In the genomic region with DNA sequence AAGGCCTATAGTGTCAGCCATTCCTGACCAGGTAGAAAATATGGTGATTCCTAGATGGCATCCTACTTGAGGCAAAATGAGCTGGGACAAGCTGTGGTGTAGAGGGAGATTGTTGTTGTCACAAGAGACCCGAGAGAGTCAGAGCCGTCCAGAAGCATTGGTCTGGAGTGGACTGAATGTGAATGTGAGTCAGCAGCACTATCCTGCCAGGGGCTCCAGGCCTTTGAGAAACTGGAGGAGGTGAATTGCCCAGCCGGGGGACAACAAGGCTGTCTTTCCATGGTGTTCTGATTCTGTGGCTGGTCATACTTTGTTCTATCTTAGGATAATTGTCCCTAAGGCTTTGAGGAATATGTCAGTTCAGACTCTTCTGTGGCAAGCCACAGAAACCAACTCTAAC, we compare ENCODE assay signal across 20 cellular contexts. TPM values are rescaled to one million over a fixed set of nuclear protein-coding genes. Genes with fewer than 3 reads are reported as not detected.
DNase-seq lines count a peak whose midpoint lies in the region; ATAC-seq, FAIRE-seq and TF ChIP-seq lines count a peak whose summit lies in the region.
"Had no signal": no experiment of that assay in that cellular context is flagged by ENCODE, and none has a peak within 500 bp of the region (broad histone marks: within the 10 kb centered on the region; RNA-seq: fewer than 3 reads in every experiment).

No MANE protein-coding gene starts in this region.

- H3K27me3 Mint-ChIP-seq in astrocyte (ENCODE audit: low read depth, unreplicated experiment), result no peaks in the 10 kb centered on the region
- no peaks in the 10 kb centered on the region for H3K27me3 Mint-ChIP-seq in activated CD8-positive, alpha-beta T cell treated with anti-CD3 and anti-CD28 coated beads for 36 hours
- H3K27me3 Mint-ChIP-seq: stimulated activated naive B cell treated with anti-CD40 and anti-IgM and Interleukin-4, amounts not matched to agents 10 μg/mL and 1 μg/mL and 100 μg/mL, for 72 hours had no signal

- H3K9ac ChIP-seq in astrocyte (ENCODE audit: low read length), result peak overlapping the region; percentile 43

- 71 to 79% methylated on average over 3 of the region's 3 CpGs for WGBS in heart right ventricle, 2 donors
- WGBS in aorta, 2 donors, result 29 to 37% methylated on average over 3 of the region's 3 CpGs

- CTCF ChIA-PET in activated CD8-positive, alpha-beta T cell treated with anti-CD3 and anti-CD28 coated beads for 36 hours (lab: Charles Lee), result interaction anchor here (1.2 to 4.0 kb wide), 2 partner anchors 10 to 14 kb away, joined by 3 to 40 read pairs; no protein-coding TSS in a partner anchor

- peak overlapping the region; percentile 28 for H3K4me2 ChIP-seq in astrocyte (ENCODE audit: low read length)

- H3K79me2 ChIP-seq in astrocyte (ENCODE audit: insufficient read depth, low read length), result no peaks in the 10 kb centered on the region

- no peaks in the 10 kb centered on the region for H3K36me3 Mint-ChIP-seq in astrocyte (ENCODE audit: low read depth, unreplicated experiment)
- H3K36me3 Mint-ChIP-seq in activated CD8-positive, alpha-beta T cell treated with anti-CD3 and anti-CD28 coated beads for 36 hours (ENCODE audit: low read depth), result no peaks in the 10 kb centered on the region
- H3K36me3 Mint-ChIP-seq: CD8-positive, alpha-beta T cell; stimulated activated naive B cell treated with anti-CD40 and anti-IgM and Interleukin-4, amounts not matched to agents 10 μg/mL and 1 μg/mL and 100 μg/mL, for 72 hours had no signal

- no peak for DNase-seq in right atrium auricular region (ENCODE audit: low spot score)
- DNase-seq in heart right ventricle, result no peak
- peak; percentile 56 for DNase-seq in astrocyte (ENCODE audit: low read depth)
- peak; percentile 54 for DNase-seq in hepatic stellate cell (ENCODE audit: low spot score)
- DNase-seq in aorta, result peak in 1 of 2 donors; percentile 50
- DNase-seq in activated CD4-positive, CD25-positive, alpha-beta regulatory T cell (lab: John Stamatoyannopoulos, UW), result no peak
- no peak for DNase-seq in HK-2 (ENCODE audit: unreplicated experiment)
- no peak for DNase-seq in activated CD8-positive, alpha-beta T cell treated with anti-CD3 and anti-CD28 coated beads for 36 hours
- DNase-seq: activated CD4-positive, alpha-beta T cell treated with anti-CD3 and anti-CD28 coated beads for 1 hour; activated gamma-delta T cell treated with Interleukin-2 at 50 U/mL for 16 hours; CD8-positive, alpha-beta T cell; esophagus squamous epithelium; NCI-H187 treated with DMSO at 0.1 percent for 48 hours; NCI-H446 treated with DMSO at 0.1 percent for 48 hours; pancreas; spleen; stimulated activated naive B cell treated with anti-CD40 and anti-IgM and Interleukin-4, amounts not matched to agents 10 μg/mL and 1 μg/mL and 100 μg/mL, for 72 hours; T-helper 9 cell had no signal

- H3K27ac ChIP-seq in right atrium auricular region (peak overlapping the region; percentile 46 to 62), heart right ventricle (peak overlapping the region in 5 of 10 donors; percentile 10 to 91 (median 61)), astrocyte (ENCODE audit: low read depth, low read length) (peak overlapping the region; percentile 70), aorta (ENCODE audit: low read depth in 1 of 2, low read length in 2 of 2) (peak overlapping the region in 1 of 2 donors; percentile 29)
- H3K27ac ChIP-seq: esophagus squamous epithelium, pancreas, spleen had no signal

- H3K4me3 ChIP-seq in right atrium auricular region (no peak overlapping the region), heart right ventricle (no peak overlapping the region), astrocyte (ENCODE audit: insufficient read depth, low read depth, low read length) (no peak overlapping the region), aorta (ENCODE audit: low read length in 2 of 2) (no peak overlapping the region)
- H3K4me3 ChIP-seq: esophagus squamous epithelium, pancreas, spleen had no signal

- H3K27ac Mint-ChIP-seq in astrocyte (ENCODE audit: unreplicated experiment), result peak overlapping the region; percentile 73
- H3K27ac Mint-ChIP-seq in activated CD8-positive, alpha-beta T cell treated with anti-CD3 and anti-CD28 coated beads for 36 hours, result no peak overlapping the region
- H3K27ac Mint-ChIP-seq: CD8-positive, alpha-beta T cell; stimulated activated naive B cell treated with anti-CD40 and anti-IgM and Interleukin-4, amounts not matched to agents 10 μg/mL and 1 μg/mL and 100 μg/mL, for 72 hours had no signal

- H3K9me3 Mint-ChIP-seq in astrocyte (ENCODE audit: unreplicated experiment), result peaks cover 2% of the 10 kb centered on the region
- no peaks in the 10 kb centered on the region for H3K9me3 Mint-ChIP-seq in activated CD8-positive, alpha-beta T cell treated with anti-CD3 and anti-CD28 coated beads for 36 hours
- H3K9me3 Mint-ChIP-seq: CD8-positive, alpha-beta T cell had no signal

- no peaks in the 10 kb centered on the region for H4K20me1 ChIP-seq in astrocyte (ENCODE audit: insufficient read depth, low read length)

- TF ChIP-seq CTCF in right atrium auricular region (IDR thresholded peaks at IDR 0.05) (no peak), heart right ventricle (IDR thresholded peaks at IDR 0.05) (no peak), astrocyte (IDR thresholded peaks at IDR 0.05; ENCODE audit: insufficient read depth, low read depth, low read length) (no peak)
- TF ChIP-seq CTCF in activated CD8-positive, alpha-beta T cell treated with anti-CD3 and anti-CD28 coated beads for 36 hours (IDR thresholded peaks at IDR 0.05), result no peak

- intact Hi-C loops in heart right ventricle (cut with DNase I), result no loop called here
- intact Hi-C loops in aorta (cut with DNase I), result no loop called here
- intact Hi-C loops in activated CD8-positive, alpha-beta T cell treated with anti-CD3 and anti-CD28 coated beads for 36 hours (cut with micrococcal nuclease), result no loop called here

- no peaks in the 10 kb centered on the region for H3K36me3 ChIP-seq in right atrium auricular region
- no peaks in the 10 kb centered on the region for H3K36me3 ChIP-seq in heart right ventricle
- H3K36me3 ChIP-seq in astrocyte (ENCODE audit: insufficient read depth, low read length), result no peaks in the 10 kb centered on the region
- H3K36me3 ChIP-seq in aorta (ENCODE audit: control insufficient read depth in 1 of 2, insufficient read depth in 2 of 2, low read length in 1 of 2), result no peaks in the 10 kb centered on the region
- H3K36me3 ChIP-seq: esophagus squamous epithelium, pancreas, spleen had no signal

- FAIRE-seq in astrocyte (lab: Jason Lieb, UNC), result no peak
- FAIRE-seq: GM12891, pancreas had no signal

- H3K4me3 Mint-ChIP-seq in astrocyte (ENCODE audit: unreplicated experiment), result no peak overlapping the region
- no peak overlapping the region for H3K4me3 Mint-ChIP-seq in activated CD8-positive, alpha-beta T cell treated with anti-CD3 and anti-CD28 coated beads for 36 hours
- H3K4me3 Mint-ChIP-seq: CD8-positive, alpha-beta T cell; stimulated activated naive B cell treated with anti-CD40 and anti-IgM and Interleukin-4, amounts not matched to agents 10 μg/mL and 1 μg/mL and 100 μg/mL, for 72 hours had no signal

- H3K27me3 ChIP-seq in right atrium auricular region (no peaks in the 10 kb centered on the region), heart right ventricle (no peaks in the 10 kb centered on the region), astrocyte (ENCODE audit: insufficient read depth, low read length) (no peaks in the 10 kb centered on the region), aorta (ENCODE audit: control insufficient read depth in 1 of 2, insufficient read depth in 2 of 2, low read length in 1 of 2) (no peaks in the 10 kb centered on the region)
- H3K27me3 ChIP-seq: esophagus squamous epithelium, pancreas, spleen had no signal

- peaks cover 27% of the 10 kb centered on the region for H3K4me1 Mint-ChIP-seq in astrocyte (ENCODE audit: low read depth, unreplicated experiment)
- H3K4me1 Mint-ChIP-seq in activated CD8-positive, alpha-beta T cell treated with anti-CD3 and anti-CD28 coated beads for 36 hours (ENCODE audit: low read depth), result no peaks in the 10 kb centered on the region

- POLR2A ChIA-PET in activated CD8-positive, alpha-beta T cell treated with anti-CD3 and anti-CD28 coated beads for 36 hours (lab: Charles Lee), result no interaction called here

- H3K4me1 ChIP-seq in right atrium auricular region (peaks cover 0 to 28% of the 10 kb centered on the region in 2 donors), heart right ventricle (peaks cover 8 to 33% (median 20%) of the 10 kb centered on the region in 9 donors), astrocyte (ENCODE audit: insufficient read depth, low read length) (peaks cover 21% of the 10 kb centered on the region), aorta (ENCODE audit: control insufficient read depth in 1 of 2, insufficient read depth in 2 of 2, low read length in 2 of 2) (peaks cover 0 to 1% of the 10 kb centered on the region in 2 donors)

- H2AFZ ChIP-seq in astrocyte (ENCODE audit: low read depth, low read length), result peak overlapping the region; percentile 37

- no peaks in the 10 kb centered on the region for H3K9me3 ChIP-seq in right atrium auricular region
- no peaks in the 10 kb centered on the region for H3K9me3 ChIP-seq in heart right ventricle
- no peaks in the 10 kb centered on the region for H3K9me3 ChIP-seq in astrocyte (ENCODE audit: insufficient read depth, low read depth, low read length)
- no peaks in the 10 kb centered on the region for H3K9me3 ChIP-seq in aorta (ENCODE audit: control insufficient read depth, low read length)
- H3K9me3 ChIP-seq: esophagus squamous epithelium, pancreas, spleen had no signal

- ATAC-seq in heart right ventricle, result no peak
- peak; percentile 73 for ATAC-seq in aorta (ENCODE audit: low FRiP score)
- ATAC-seq in activated CD8-positive, alpha-beta T cell treated with anti-CD3 and anti-CD28 coated beads for 36 hours, result no peak
- ATAC-seq: CD8-positive, alpha-beta T cell; HCT116; pancreas; stimulated activated naive B cell treated with anti-CD40 and anti-IgM and Interleukin-4, amounts not matched to agents 10 μg/mL and 1 μg/mL and 100 μg/mL, for 72 hours had no signal

RNA-seq across cellular contexts. Expression of gene EIF2AK3, which starts 29.4 kb away (rescaled TPM):
- total RNA-seq in right atrium auricular region (10 to 100 TPM; 10.2 to 13.4 TPM), heart right ventricle (10 to 100 TPM in 6 of 10 donors, 1 to 10 TPM in 4; 5.9 to 21.5 (median 10.4) TPM), astrocyte (26.3 and 27.1 TPM in 2 replicates), aorta (10 to 100 TPM; 24.8 to 25.3 TPM)
- polyA plus RNA-seq in heart right ventricle (1 to 10 TPM; 4.6 to 9.6 TPM), aorta (10 to 100 TPM in 1 of 2 donors, 1 to 10 TPM in 1; 4.0 to 10.6 TPM)
- 10 to 100 TPM; 14.9 to 17.4 TPM for total RNA-seq in activated CD8-positive, alpha-beta T cell treated with anti-CD3 and anti-CD28 coated beads for 36 hours

RNA-seq across cellular contexts. Expression of gene RPIA, which starts 34.8 kb away (rescaled TPM):
- 1 to 10 TPM; 4.2 to 5.1 TPM for total RNA-seq in right atrium auricular region
- 10 to 100 TPM in 9 of 10 donors, 1 to 10 TPM in 1; 9.1 to 18.7 (median 13.5) TPM for total RNA-seq in heart right ventricle
- 10 to 100 TPM; 11.3 to 15.1 TPM for polyA plus RNA-seq in heart right ventricle
- 11.4 and 13.3 TPM in 2 replicates for total RNA-seq in astrocyte
- 10 to 100 TPM in 1 of 2 donors, 1 to 10 TPM in 1; 9.8 to 10.3 TPM for total RNA-seq in aorta
- polyA plus RNA-seq in aorta, result 1 to 10 TPM; 7.3 to 7.8 TPM
- 10 to 100 TPM; 79.4 to 81.0 TPM for total RNA-seq in activated CD8-positive, alpha-beta T cell treated with anti-CD3 and anti-CD28 coated beads for 36 hours

Comparison
In these comparisons a context has a peak if more than half of its experiments do, and no peak if none do; other contexts are left out.
1. DNase-seq: peak in astrocyte (single experiment) and hepatic stellate cell (single experiment); none in right atrium auricular region (single experiment), heart right ventricle (0 of 2), activated CD4-positive, CD25-positive, alpha-beta regulatory T cell (0 of 4), HK-2 (single experiment) and activated CD8-positive, alpha-beta T cell treated with anti-CD3 and anti-CD28 coated beads for 36 hours (single experiment).